In genomic region chr14:90743826-90744225, GRCh38 we compare ENCODE assay signal across 21 cellular contexts.
A peak's percentile ranks its signal among the peaks of the same experiment; 100 is the strongest.
DNase-seq lines count a peak whose midpoint lies in the region; ATAC-seq and TF ChIP-seq lines count a peak whose summit lies in the region.
"Had no signal": no experiment of that assay in that cellular context is flagged by ENCODE, and none has a peak within 500 bp of the region (broad histone marks: within the 10 kb centered on the region; RNA-seq: fewer than 3 reads in every experiment).

No MANE protein-coding gene starts in this region.

- CTCF ChIA-PET in CD8-positive, alpha-beta memory T cell (lab: Charles Lee): interaction anchor here (1.5 kb wide), 1 partner anchor 15 kb away, joined by 6 read pairs; no protein-coding TSS in a partner anchor

- H3K4me3 ChIP-seq in left ventricle myocardium inferior (no peak overlapping the region), gastrocnemius medialis (no peak overlapping the region), transverse colon (no peak overlapping the region)
- no peak overlapping the region for H3K4me3 ChIP-seq in CD8-positive, alpha-beta memory T cell (ENCODE audit: low read length)
- H3K4me3 ChIP-seq: BLaER1 treated with 17β-estradiol and CSF1 and Interleukin-3, amounts not matched to agents 10 nM and 100 nM had no signal

- no peak for DNase-seq in left ventricle myocardium inferior
- DNase-seq in Right ventricle myocardium superior: no peak
- no peak for DNase-seq in gastrocnemius medialis
- no peak for DNase-seq in transverse colon
- no peak for DNase-seq in caudate nucleus (lab: John Stamatoyannopoulos, UW)
- DNase-seq in CD8-positive, alpha-beta memory T cell: no peak
- DNase-seq in GM13976 (ENCODE audit: low spot score): no peak
- DNase-seq: DMS 273 treated with DMSO at 0.1 percent for 48 hours, GF-D8, GOT3, KG1, NCI-H1417 treated with DMSO at 0.1 percent for 48 hours, NCI-H2029, NCI-H2171 treated with DMSO at 0.1 percent for 48 hours, NCI-H446 treated with DMSO at 0.1 percent for 48 hours, NCI-H774, PC-3 had no signal

- H3K27me3 Mint-ChIP-seq in CD8-positive, alpha-beta memory T cell: peaks cover 3 to 10% of the 10 kb centered on the region in 2 donors

- H3K4me3 Mint-ChIP-seq in CD8-positive, alpha-beta memory T cell: no peak overlapping the region

- in situ Hi-C loops in gastrocnemius medialis (cut with MboI; ENCODE audit: low sequenced_read_pairs in 4 of 4): no loop called here
- in situ Hi-C loops in transverse colon (cut with MboI; ENCODE audit: low pct_ligation_motif_present in 1 of 4, low pct_unique_long_range_greater_than_20kb in 1 of 4, low sequenced_read_pairs in 3 of 4): no loop called here
- in situ Hi-C loops in GM13976 (cut with MboI; ENCODE audit: low sequenced_read_pairs, unreplicated experiment): no loop called here

- H3K4me1 Mint-ChIP-seq in CD8-positive, alpha-beta memory T cell: no peaks in the 10 kb centered on the region

- peak overlapping the region; percentile 49 for H3K27ac ChIP-seq in left ventricle myocardium inferior (replicated peaks)
- peak overlapping the region; percentile 50 for H3K27ac ChIP-seq in layer of hippocampus (ENCODE audit: low read depth, low read length)
- H3K27ac ChIP-seq in gastrocnemius medialis: peak overlapping the region; percentile 45 to 97 (median 91)
- H3K27ac ChIP-seq in transverse colon: peak overlapping the region in 3 of 4 donors; percentile 14 to 58 (median 58)
- no peak overlapping the region for H3K27ac ChIP-seq in caudate nucleus (ENCODE audit: low read depth, low read length)
- H3K27ac ChIP-seq in CD8-positive, alpha-beta memory T cell (ENCODE audit: low read depth, low read length): no peak overlapping the region
- H3K27ac ChIP-seq: BLaER1 treated with 17β-estradiol and CSF1 and Interleukin-3, amounts not matched to agents 10 nM and 100 nM; RWPE1 had no signal

- TF ChIP-seq CTCF in left ventricle myocardium inferior (IDR thresholded peaks at IDR 0.05; ENCODE audit: borderline replicate concordance) (no peak), gastrocnemius medialis (IDR thresholded peaks at IDR 0.05 in 4 of 5, conservative IDR thresholded peaks at IDR 0.05 in 1 of 5) (no peak), transverse colon (IDR thresholded peaks at IDR 0.05) (no peak), GM13976 (IDR thresholded peaks at IDR 0.05; ENCODE audit: borderline replicate concordance, control extremely low read depth, extremely low read depth, insufficient read depth, missing control alignments) (no peak)

- no peak overlapping the region for H3K27ac Mint-ChIP-seq in CD8-positive, alpha-beta memory T cell

- WGBS in transverse colon (ENCODE audit: low coverage in 1 of 2), 2 donors: 89 to 90% methylated on average over 2 to 10 of the region's 10 CpGs

- no peaks in the 10 kb centered on the region for H3K27me3 ChIP-seq in left ventricle myocardium inferior (ENCODE audit: low read depth)
- H3K27me3 ChIP-seq in layer of hippocampus (ENCODE audit: control insufficient read depth, insufficient read depth, low read length): no peaks in the 10 kb centered on the region
- no peaks in the 10 kb centered on the region for H3K27me3 ChIP-seq in gastrocnemius medialis
- no peaks in the 10 kb centered on the region for H3K27me3 ChIP-seq in transverse colon
- no peaks in the 10 kb centered on the region for H3K27me3 ChIP-seq in CD8-positive, alpha-beta memory T cell (ENCODE audit: insufficient read depth, low read length, poor library complexity, severe bottlenecking)
- H3K27me3 ChIP-seq: BLaER1 treated with 17β-estradiol and CSF1 and Interleukin-3, amounts not matched to agents 10 nM and 100 nM had no signal

- no peak for TF ChIP-seq EP300 in transverse colon (IDR thresholded peaks at IDR 0.05; ENCODE audit: low read depth)

- H3K36me3 ChIP-seq in left ventricle myocardium inferior (no peaks in the 10 kb centered on the region), gastrocnemius medialis (no peaks in the 10 kb centered on the region), transverse colon (no peaks in the 10 kb centered on the region)
- H3K36me3 ChIP-seq in CD8-positive, alpha-beta memory T cell (ENCODE audit: insufficient read depth, low read length): no peaks in the 10 kb centered on the region

- peaks cover 15% of the 10 kb centered on the region for H3K9me3 ChIP-seq in left ventricle myocardium inferior (replicated peaks)
- H3K9me3 ChIP-seq in gastrocnemius medialis: no peaks in the 10 kb centered on the region
- no peaks in the 10 kb centered on the region for H3K9me3 ChIP-seq in transverse colon
- no peaks in the 10 kb centered on the region for H3K9me3 ChIP-seq in CD8-positive, alpha-beta memory T cell (ENCODE audit: low read length)

- TF ChIP-seq POLR2A in gastrocnemius medialis (IDR thresholded peaks at IDR 0.05): no peak
- no peak for TF ChIP-seq POLR2A in transverse colon (IDR thresholded peaks at IDR 0.05)

- H3K36me3 Mint-ChIP-seq in CD8-positive, alpha-beta memory T cell: peaks cover 0 to 4% (median 0%) of the 10 kb centered on the region in 3 donors

- peaks cover 0 to 8% (median 4%) of the 10 kb centered on the region in 5 donors for H3K9me3 Mint-ChIP-seq in CD8-positive, alpha-beta memory T cell

- no peak for ATAC-seq in Right ventricle myocardium superior (ENCODE audit: poor library complexity)
- no peak for ATAC-seq in gastrocnemius medialis
- ATAC-seq: HepG2, PC-3 had no signal

- H3K4me1 ChIP-seq in left ventricle myocardium inferior: peaks cover 33% of the 10 kb centered on the region
- H3K4me1 ChIP-seq in gastrocnemius medialis: peaks cover 35 to 45% of the 10 kb centered on the region in 2 donors
- peaks cover 0 to 8% (median 2%) of the 10 kb centered on the region in 4 donors for H3K4me1 ChIP-seq in transverse colon
- no peaks in the 10 kb centered on the region for H3K4me1 ChIP-seq in CD8-positive, alpha-beta memory T cell (ENCODE audit: insufficient read depth, low read length)

- POLR2A ChIA-PET in CD8-positive, alpha-beta memory T cell (lab: Charles Lee): no interaction called here

- intact Hi-C loops in left ventricle myocardium inferior (cut with micrococcal nuclease) (no loop called here), Right ventricle myocardium superior (cut with DNase I) (no loop called here), gastrocnemius medialis (cut with DNase I; ENCODE audit: low total_unique reads) (no loop called here), transverse colon (cut with DNase I; ENCODE audit: low total_unique reads) (no loop called here)

Comparison
In these comparisons a context has a peak if more than half of its experiments do, and no peak if none do; other contexts are left out.
1. H3K27ac ChIP-seq: peak in left ventricle myocardium inferior (single experiment), layer of hippocampus (single experiment), gastrocnemius medialis (4 of 4) and transverse colon (3 of 4); none in caudate nucleus (single experiment) and CD8-positive, alpha-beta memory T cell (single experiment).